Comparison of ENCODE assay signal across 16 cellular contexts in genomic region chr7:95421847-95422444, GRCh38. TPM values are rescaled to one million over a fixed set of nuclear protein-coding genes. Genes with fewer than 3 reads are reported as not detected.
A peak's percentile ranks its signal among the peaks of the same experiment; 100 is the strongest.
DNase-seq lines count a peak whose midpoint lies in the region; ATAC-seq, FAIRE-seq and TF ChIP-seq lines count a peak whose summit lies in the region.
"Had no signal": no experiment of that assay in that cellular context is flagged by ENCODE, and none has a peak within 500 bp of the region (broad histone marks: within the 10 kb centered on the region; RNA-seq: fewer than 3 reads in every experiment).

No MANE protein-coding gene starts in this region.

- no peak for FAIRE-seq in H54 (lab: Jason Lieb, UNC)
- FAIRE-seq: frontal cortex had no signal

- no peaks in the 10 kb centered on the region for H3K4me1 Mint-ChIP-seq in effector memory CD8-positive, alpha-beta T cell (ENCODE audit: low read depth in 2 of 2)

- peaks cover 86% of the 10 kb centered on the region for H3K79me2 ChIP-seq in hepatocyte

- H3K4me3 ChIP-seq in hepatocyte: no peak overlapping the region
- H3K4me3 ChIP-seq: lung had no signal

- H3K4me1 ChIP-seq in hepatocyte (ENCODE audit: insufficient read depth): peaks cover 27% of the 10 kb centered on the region
- H3K4me1 ChIP-seq: BE2C had no signal

- no peak overlapping the region for H3K27ac Mint-ChIP-seq in effector memory CD8-positive, alpha-beta T cell
- H3K27ac Mint-ChIP-seq: natural killer cell treated with Interleukin-12 subunit alpha and Interleukin-12 subunit beta and Interleukin-15 and Interleukin-18, amount 100 ng/mL, for 72 hours had no signal

- H3K9me3 Mint-ChIP-seq in effector memory CD8-positive, alpha-beta T cell: no peaks in the 10 kb centered on the region
- H3K9me3 Mint-ChIP-seq: natural killer cell treated with Interleukin-12 subunit alpha and Interleukin-12 subunit beta and Interleukin-15 and Interleukin-18, amount 100 ng/mL, for 72 hours had no signal

- no peak for TF ChIP-seq POLR2A in H54 (IDR thresholded peaks at IDR 0.05; ENCODE audit: low read depth, low read length)

- TF ChIP-seq CTCF in hepatocyte (IDR thresholded peaks at IDR 0.05; ENCODE audit: poor library complexity): no peak

- peak; percentile 36 for DNase-seq in astrocyte of the hippocampus (ENCODE audit: low read depth, low spot score)
- DNase-seq in hepatocyte (ENCODE audit: low spot score): no peak
- peak; percentile 43 for DNase-seq in renal cortical epithelial cell (ENCODE audit: low read depth)
- DNase-seq in effector memory CD8-positive, alpha-beta T cell: no peak
- DNase-seq in NCI-H82 (lab: John Stamatoyannopoulos, UW): no peak
- DNase-seq in H54 (ENCODE audit: insufficient read length, low spot score): no peak
- DNase-seq: activated effector memory CD4-positive, alpha-beta T cell treated with anti-CD3 and anti-CD28 coated beads, Interleukin-2, amount 50 U/mL, for 16 hours; BE2C; DMS 273 treated with DMSO at 0.1 percent for 48 hours; effector CD4-positive, alpha-beta T cell; NCI-H1048; retina had no signal

- H3K36me3 Mint-ChIP-seq in effector memory CD8-positive, alpha-beta T cell (ENCODE audit: insufficient read depth): peaks cover 2% of the 10 kb centered on the region

- H3K27me3 ChIP-seq in hepatocyte: no peaks in the 10 kb centered on the region
- H3K27me3 ChIP-seq: BE2C had no signal

- no peaks in the 10 kb centered on the region for H3K9me2 ChIP-seq in hepatocyte (replicated peaks; ENCODE audit: insufficient read depth)

- H3K9me3 ChIP-seq in hepatocyte (ENCODE audit: low read depth): no peaks in the 10 kb centered on the region
- H3K9me3 ChIP-seq: BE2C had no signal

- no peaks in the 10 kb centered on the region for H4K20me1 ChIP-seq in hepatocyte (ENCODE audit: insufficient read depth, poor library complexity, severe bottlenecking)

- no peak overlapping the region for H3K4me3 Mint-ChIP-seq in effector memory CD8-positive, alpha-beta T cell
- H3K4me3 Mint-ChIP-seq: natural killer cell treated with Interleukin-12 subunit alpha and Interleukin-12 subunit beta and Interleukin-15 and Interleukin-18, amount 100 ng/mL, for 72 hours had no signal

- peak; percentile 56 for ATAC-seq in HG02610 (IDR thresholded peaks at IDR 0.05; ENCODE audit: unreplicated experiment)
- ATAC-seq in effector memory CD8-positive, alpha-beta T cell (replicated peaks): no peak
- ATAC-seq: natural killer cell treated with Interleukin-12 subunit alpha and Interleukin-12 subunit beta and Interleukin-15 and Interleukin-18, amount 100 ng/mL, for 72 hours had no signal

- H3K4me2 ChIP-seq in hepatocyte: no peak overlapping the region

- H2AFZ ChIP-seq in hepatocyte: no peak overlapping the region

- peak overlapping the region; percentile 64 for H3K27ac ChIP-seq in hepatocyte

- no peaks in the 10 kb centered on the region for H3K27me3 Mint-ChIP-seq in effector memory CD8-positive, alpha-beta T cell
- H3K27me3 Mint-ChIP-seq: natural killer cell treated with Interleukin-12 subunit alpha and Interleukin-12 subunit beta and Interleukin-15 and Interleukin-18, amount 100 ng/mL, for 72 hours had no signal

- no peaks in the 10 kb centered on the region for H3K36me3 ChIP-seq in hepatocyte (replicated peaks; ENCODE audit: insufficient read depth, low read depth)
- H3K36me3 ChIP-seq: BE2C had no signal

RNA-seq across cellular contexts. Expression of gene PON2, which starts 12.9 kb away (rescaled TPM):
- total RNA-seq in hepatocyte (292 and 337 TPM in 2 replicates), renal cortical epithelial cell (172 and 250 TPM in 2 replicates)
- polyA plus RNA-seq in hepatocyte: 244 and 273 TPM in 2 replicates

RNA-seq across cellular contexts. Expression of gene PON3, which starts 25.8 kb away (rescaled TPM):
- total RNA-seq in hepatocyte (not detected in 2 replicates), renal cortical epithelial cell (0.05 TPM in 1 of 2 replicates, not detected in the other)
- polyA plus RNA-seq in hepatocyte: 0.45 and 0.89 TPM in 2 replicates
- total RNA-seq: natural killer cell treated with Interleukin-12 subunit alpha and Interleukin-12 subunit beta and Interleukin-15 and Interleukin-18, amount 100 ng/mL, for 72 hours had no signal

Comparison
In these comparisons a context has a peak if more than half of its experiments do, and no peak if none do; other contexts are left out.
1. DNase-seq: peak in astrocyte of the hippocampus (single experiment) and renal cortical epithelial cell (single experiment); none in hepatocyte (single experiment), effector memory CD8-positive, alpha-beta T cell (0 of 3), NCI-H82 (single experiment) and H54 (single experiment).